10 cellular contexts compared by ENCODE assay signal in genomic region chr6:149046822-149047246, GRCh38.
DNase-seq lines count a peak whose midpoint lies in the region; ATAC-seq, FAIRE-seq and TF ChIP-seq lines count a peak whose summit lies in the region.
"Had no signal": no experiment of that assay in that cellular context is flagged by ENCODE, and none has a peak within 500 bp of the region (broad histone marks: within the 10 kb centered on the region; RNA-seq: fewer than 3 reads in every experiment).

No MANE protein-coding gene starts in this region.

- intact Hi-C loops in pancreas (cut with DNase I) = loop anchor here in 1 of 3 donors (10.0 kb wide), 1 partner anchor 398 kb away; no protein-coding TSS in a partner anchor

- 72% methylated on average over 3 of the region's 3 CpGs for WGBS in pancreas, 2 donors

- TF ChIP-seq CTCF in pancreas (IDR thresholded peaks at IDR 0.05) = no peak

- no peak overlapping the region for H3K9ac ChIP-seq in HUES48 (ENCODE audit: low read depth, low read length)

- FAIRE-seq in pancreas (lab: Jason Lieb, UNC) = no peak
- FAIRE-seq: endothelial cell of umbilical vein had no signal

- no peaks in the 10 kb centered on the region for H3K9me3 ChIP-seq in HUES48 (ENCODE audit: control insufficient read depth, insufficient read depth, low read length)
- H3K9me3 ChIP-seq in pancreas = no peaks in the 10 kb centered on the region

- H3K27me3 ChIP-seq in HUES48 (ENCODE audit: control insufficient read depth, insufficient read depth, low read length) = no peaks in the 10 kb centered on the region
- no peaks in the 10 kb centered on the region for H3K27me3 ChIP-seq in pancreas

- peak overlapping the region; percentile 44 for H3K27ac ChIP-seq in HUES48 (ENCODE audit: low read depth, low read length)
- no peak overlapping the region for H3K27ac ChIP-seq in pancreas

- H3K4me1 ChIP-seq in HUES48 (ENCODE audit: control insufficient read depth, insufficient read depth, low read length) = peaks cover 15% of the 10 kb centered on the region
- H3K4me1 ChIP-seq in pancreas = no peaks in the 10 kb centered on the region

- no peak overlapping the region for H3K4me3 ChIP-seq in HUES48 (ENCODE audit: low read depth, low read length)
- no peak overlapping the region for H3K4me3 ChIP-seq in pancreas

- H3K36me3 ChIP-seq in HUES48 (ENCODE audit: control insufficient read depth, insufficient read depth, low read length) = no peaks in the 10 kb centered on the region
- no peaks in the 10 kb centered on the region for H3K36me3 ChIP-seq in pancreas

- peak; percentile 32 for DNase-seq in foreskin melanocyte
- DNase-seq in pancreas = no peak
- no peak for DNase-seq in stimulated activated CD4-positive, alpha-beta T cell treated with anti-CD3 and anti-CD28 coated beads, Interleukin-12 subunit alpha, Interleukin-12 subunit beta, amount 100 ng/mL, for 4 hours
- no peak for DNase-seq in NCI-H187 (lab: John Stamatoyannopoulos, UW)
- DNase-seq: NCI-H1417 had no signal

- ATAC-seq in GM18502 (IDR thresholded peaks at IDR 0.05; ENCODE audit: poor library complexity, unreplicated experiment) (peak; percentile 69), GM21717 (IDR thresholded peaks at IDR 0.05; ENCODE audit: unreplicated experiment) (peak; percentile 78), pancreas (no peak), HG02870 (IDR thresholded peaks at IDR 0.05; ENCODE audit: unreplicated experiment) (no peak)

Comparison
In these comparisons a context has a peak if more than half of its experiments do, and no peak if none do; other contexts are left out.
1. ATAC-seq: peak in GM18502 (single experiment) and GM21717 (single experiment); none in pancreas (0 of 4) and HG02870 (single experiment).